Comparison of ENCODE assay signal across 2 cellular contexts in the genomic region with DNA sequence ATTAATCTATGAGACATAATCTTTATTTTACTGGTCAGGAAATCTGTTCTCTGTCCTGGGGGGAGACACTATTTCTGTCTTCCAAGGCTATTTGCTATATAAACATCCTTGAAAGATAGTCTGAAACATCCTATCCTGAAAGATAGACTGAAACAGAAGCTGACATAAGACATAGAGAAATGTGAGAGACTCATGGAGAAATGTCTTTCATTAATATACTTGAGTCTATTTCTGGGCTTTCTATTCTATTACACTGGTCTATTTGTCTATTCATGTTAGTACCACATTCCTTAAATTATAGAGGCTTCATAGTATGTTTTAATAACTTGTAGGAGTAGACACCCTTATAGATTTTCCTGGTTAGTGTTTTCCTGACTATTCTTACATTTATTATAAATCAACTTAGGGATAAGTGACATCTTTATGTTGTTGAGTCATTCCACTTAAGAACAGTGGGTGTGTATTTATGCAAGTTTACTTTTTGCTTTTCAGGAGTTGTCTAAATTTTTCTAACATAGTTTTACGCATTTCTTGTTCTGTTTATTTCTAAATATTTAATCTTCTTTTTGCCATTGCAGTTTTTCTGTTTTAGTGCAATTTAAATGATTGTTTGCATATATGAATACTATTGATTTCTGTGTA.
TF ChIP-seq lines count a peak whose summit lies in the region.

No MANE protein-coding gene starts in this region.

TF ChIP-seq in HEK293T, 16 proteins besides CTCF, POLR2A, EP300 and RAD21 (continued from another document):
- TF ChIP-seq, protein P1, sequence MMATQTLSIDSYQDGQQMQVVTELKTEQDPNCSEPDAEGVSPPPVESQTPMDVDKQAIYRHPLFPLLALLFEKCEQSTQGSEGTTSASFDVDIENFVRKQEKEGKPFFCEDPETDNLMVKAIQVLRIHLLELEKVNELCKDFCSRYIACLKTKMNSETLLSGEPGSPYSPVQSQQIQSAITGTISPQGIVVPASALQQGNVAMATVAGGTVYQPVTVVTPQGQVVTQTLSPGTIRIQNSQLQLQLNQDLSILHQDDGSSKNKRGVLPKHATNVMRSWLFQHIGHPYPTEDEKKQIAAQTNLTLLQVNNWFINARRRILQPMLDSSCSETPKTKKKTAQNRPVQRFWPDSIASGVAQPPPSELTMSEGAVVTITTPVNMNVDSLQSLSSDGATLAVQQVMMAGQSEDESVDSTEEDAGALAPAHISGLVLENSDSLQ (IDR thresholded peaks at IDR 0.05) = peak; percentile 86
- TF ChIP-seq ELF4 (IDR thresholded peaks at IDR 0.05) = no peak
TF ChIP-seq in HEK293T: peak in this region for 1.

TF ChIP-seq in GM12878, 131 proteins besides CTCF, POLR2A, EP300 and RAD21 (continued from another document):
- no peak for TF ChIP-seq E2F4 (IDR thresholded peaks at IDR 0.05; ENCODE audit: low read depth, low read length)
- no peak for TF ChIP-seq NR2C2 (IDR thresholded peaks at IDR 0.05; ENCODE audit: borderline replicate concordance, control insufficient read depth, insufficient read length, low read depth)
- TF ChIP-seq TCF7 (IDR thresholded peaks at IDR 0.05; ENCODE audit: borderline replicate concordance) = no peak
- no peak for TF ChIP-seq ZSCAN29 (IDR thresholded peaks at IDR 0.05)
- no peak for TF ChIP-seq PBX3 (IDR thresholded peaks at IDR 0.05; ENCODE audit: insufficient replicate concordance, low read depth, low read length)
- no peak for TF ChIP-seq CBFB (IDR thresholded peaks at IDR 0.05; ENCODE audit: low read depth)
- TF ChIP-seq SMARCA5 (IDR thresholded peaks at IDR 0.05) = no peak
- TF ChIP-seq HCFC1 (IDR thresholded peaks at IDR 0.05; ENCODE audit: low read length) = no peak
- no peak for TF ChIP-seq ZNF24 (IDR thresholded peaks at IDR 0.05)
- no peak for TF ChIP-seq MTA2 (IDR thresholded peaks at IDR 0.05; ENCODE audit: low read depth)
- no peak for TF ChIP-seq E2F8 (IDR thresholded peaks at IDR 0.05; ENCODE audit: low read depth, partially characterized antibody)
- no peak for TF ChIP-seq BCL11A (IDR thresholded peaks at IDR 0.05; ENCODE audit: low read depth, low read length)
- no peak for TF ChIP-seq HDAC6 (IDR thresholded peaks at IDR 0.05; ENCODE audit: unreplicated experiment)
- TF ChIP-seq JUND (IDR thresholded peaks at IDR 0.05; ENCODE audit: low read depth, low read length) = no peak
